17 cellular contexts compared by ENCODE assay signal in the genomic region with DNA sequence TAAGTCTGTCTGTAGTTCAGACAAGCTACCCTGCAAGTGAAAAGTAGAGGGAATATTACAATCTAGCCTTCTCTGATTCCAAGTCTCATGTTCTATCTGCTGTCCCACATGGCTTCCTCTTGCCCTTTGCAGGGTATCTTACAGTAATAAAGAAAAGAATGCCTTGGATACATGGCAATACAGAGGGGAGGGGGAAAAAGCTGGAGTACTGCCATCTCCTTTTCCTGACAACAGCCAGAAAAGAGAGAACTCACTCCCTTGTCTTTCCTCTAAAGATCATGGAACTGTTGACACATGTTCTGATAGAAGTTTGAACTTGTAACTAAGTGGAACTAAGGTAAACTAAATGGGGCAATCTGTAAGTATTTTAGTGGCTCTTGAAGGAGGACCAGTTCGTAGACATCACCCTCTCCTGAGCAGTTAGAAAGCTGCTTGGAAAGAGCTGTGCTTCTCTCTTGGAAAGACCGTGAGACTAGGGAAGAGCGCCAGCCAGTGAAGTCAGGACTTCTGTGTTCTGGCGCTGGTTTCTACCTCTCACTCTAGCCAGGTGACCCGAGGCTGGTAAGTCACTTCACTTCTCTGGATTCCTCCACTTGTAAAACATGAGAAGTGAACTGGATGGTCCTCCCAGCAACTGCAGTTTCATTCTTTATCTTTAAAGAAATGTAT.
"Had no signal": no experiment of that assay in that cellular context is flagged by ENCODE, and none has a peak within 500 bp of the region (broad histone marks: within the 10 kb centered on the region; RNA-seq: fewer than 3 reads in every experiment).

No MANE protein-coding gene starts in this region.

- H3K9me3 ChIP-seq: gastrocnemius medialis had no signal

- H3K4me1 Mint-ChIP-seq: naive B cell, neural crest cell had no signal

- H3K27me3 ChIP-seq: gastrocnemius medialis had no signal

- H3K4me3 Mint-ChIP-seq: brain; dendritic cell treated with granulocyte-macrophage colony-stimulating factor and Interleukin-4, amounts not matched to agents 40 ng/mL and 50 ng/mL, for 4 days; naive B cell; neural crest cell had no signal

- ATAC-seq: activated CD4-positive, CD25-positive, alpha-beta regulatory T cell treated with anti-CD3 and anti-CD28 coated beads, Interleukin-2, amount 50 U/mL, for 24 hours; activated naive CD4-positive, alpha-beta T cell treated with anti-CD3 and anti-CD28 coated beads, Interleukin-2, amount 50 U/mL, for 72 hours; esophagus mucosa; gastrocnemius medialis had no signal

- H3K36me3 ChIP-seq: gastrocnemius medialis had no signal

- H3K27ac ChIP-seq: VCaP had no signal

- DNase-seq: activated gamma-delta T cell treated with Interleukin-2 at 50 U/mL for 16 hours; activated T-cell treated with anti-CD3 and anti-CD28 coated beads, Interleukin-2, amount 50 U/mL, for 1 hour; aorta; effector CD8-positive, alpha-beta T cell; gastrocnemius medialis; hypothalamus; mesendoderm; naive B cell; stimulated activated CD4-positive, alpha-beta T cell treated with anti-CD3 and anti-CD28 coated beads, Interleukin-2, amount 100 ng/mL, for 48 hours; stimulated activated naive CD4-positive, alpha-beta T cell had no signal

- H3K27ac Mint-ChIP-seq: activated naive CD4-positive, alpha-beta T cell treated with anti-CD3 and anti-CD28 coated beads, Interleukin-2, amount 50 U/mL, for 72 hours; dendritic cell treated with granulocyte-macrophage colony-stimulating factor and Interleukin-4, amounts not matched to agents 40 ng/mL and 50 ng/mL, for 4 days; naive B cell had no signal

- H3K27me3 Mint-ChIP-seq: brain; dendritic cell treated with granulocyte-macrophage colony-stimulating factor and Interleukin-4, amounts not matched to agents 40 ng/mL and 50 ng/mL, for 4 days; naive B cell had no signal

- H3K4me3 ChIP-seq: gastrocnemius medialis had no signal
